In the genomic region with DNA sequence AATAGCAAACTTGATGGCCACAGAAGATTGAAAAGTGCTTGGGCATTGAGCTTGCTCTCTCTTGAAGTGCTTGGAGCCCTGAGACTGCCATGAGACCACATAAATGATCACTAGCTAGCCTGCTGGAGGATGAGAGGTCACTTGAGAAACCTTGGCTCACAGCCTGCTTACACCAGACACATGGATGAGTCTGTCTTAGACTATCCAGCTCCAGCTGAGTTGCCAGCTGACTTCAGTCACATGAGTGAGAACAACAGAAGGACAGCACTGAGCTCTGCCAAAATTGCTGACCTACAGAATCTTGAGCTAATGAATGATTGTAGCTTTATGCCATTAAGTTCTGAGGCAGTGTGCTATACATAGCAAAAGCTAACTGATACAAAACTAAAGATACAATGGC, we compare ENCODE assay signal across 11 cellular contexts. TPM values are rescaled to one million over a fixed set of nuclear protein-coding genes. Genes with fewer than 3 reads are reported as not detected.
DNase-seq lines count a peak whose midpoint lies in the region; ATAC-seq, FAIRE-seq and TF ChIP-seq lines count a peak whose summit lies in the region.
"Had no signal": no experiment of that assay in that cellular context is flagged by ENCODE, and none has a peak within 500 bp of the region (broad histone marks: within the 10 kb centered on the region; RNA-seq: fewer than 3 reads in every experiment).

No MANE protein-coding gene starts in this region.

- H3K4me1 Mint-ChIP-seq in astrocyte (ENCODE audit: low read depth, unreplicated experiment) (peaks cover 34% of the 10 kb centered on the region), immature natural killer cell (peaks cover 3 to 7% of the 10 kb centered on the region in 2 donors)

- H3K9me3 ChIP-seq in right atrium auricular region (no peaks in the 10 kb centered on the region), astrocyte (ENCODE audit: insufficient read depth, low read depth, low read length) (no peaks in the 10 kb centered on the region)

- H3K9ac ChIP-seq in astrocyte (ENCODE audit: low read length), result no peak overlapping the region
- H3K9ac ChIP-seq: BLaER1 treated with 17β-estradiol and CSF1 and Interleukin-3, amounts not matched to agents 10 nM and 100 nM had no signal

- H3K4me1 ChIP-seq in right atrium auricular region (peaks cover 0 to 12% of the 10 kb centered on the region in 2 donors), astrocyte (ENCODE audit: insufficient read depth, low read length) (peaks cover 14% of the 10 kb centered on the region)

- DNase-seq in Right ventricle myocardium superior, result peak; percentile 39
- no peak for DNase-seq in right atrium auricular region (ENCODE audit: low spot score)
- DNase-seq in astrocyte (ENCODE audit: low read depth), result peak; percentile 84
- DNase-seq in islet precursor cell, result peak; percentile 59
- DNase-seq in urothelium cell line (ENCODE audit: low spot score), result peak; percentile 14
- DNase-seq in SHP77 (lab: John Stamatoyannopoulos, UW), result no peak
- DNase-seq in immature natural killer cell, result no peak
- DNase-seq in coronary artery (ENCODE audit: low spot score), result no peak
- DNase-seq: midbrain had no signal

- no peaks in the 10 kb centered on the region for H4K20me1 ChIP-seq in astrocyte (ENCODE audit: insufficient read depth, low read length)

- H3K27me3 ChIP-seq in right atrium auricular region, result no peaks in the 10 kb centered on the region
- H3K27me3 ChIP-seq in astrocyte (ENCODE audit: insufficient read depth, low read length), result no peaks in the 10 kb centered on the region
- H3K27me3 ChIP-seq: BLaER1 treated with 17β-estradiol and CSF1 and Interleukin-3, amounts not matched to agents 10 nM and 100 nM had no signal

- peak; percentile 89 for ATAC-seq in Right ventricle myocardium superior (ENCODE audit: poor library complexity)

- H3K27ac ChIP-seq in right atrium auricular region, result no peak overlapping the region
- H3K27ac ChIP-seq in astrocyte (ENCODE audit: low read depth, low read length), result peak overlapping the region; percentile 7
- no peak overlapping the region for H3K27ac ChIP-seq in coronary artery

- no peak overlapping the region for H3K4me3 Mint-ChIP-seq in astrocyte (ENCODE audit: unreplicated experiment)
- no peak overlapping the region for H3K4me3 Mint-ChIP-seq in immature natural killer cell
- H3K4me3 Mint-ChIP-seq: T-helper 2 cell treated with Interferon-gamma antibody and Interleukin-4, amounts not matched to agents 5 μg/mL and 100 μg/mL, for 36 hours had no signal

- TF ChIP-seq CTCF in right atrium auricular region (IDR thresholded peaks at IDR 0.05) (no peak), astrocyte (IDR thresholded peaks at IDR 0.05; ENCODE audit: insufficient read depth, low read depth, low read length) (no peak), coronary artery (IDR thresholded peaks at IDR 0.05) (no peak)

- H3K36me3 ChIP-seq in right atrium auricular region (no peaks in the 10 kb centered on the region), astrocyte (ENCODE audit: insufficient read depth, low read length) (no peaks in the 10 kb centered on the region)

- peak overlapping the region; percentile 70 for H3K27ac Mint-ChIP-seq in astrocyte (ENCODE audit: unreplicated experiment)
- no peak overlapping the region for H3K27ac Mint-ChIP-seq in immature natural killer cell
- H3K27ac Mint-ChIP-seq: T-helper 2 cell treated with Interferon-gamma antibody and Interleukin-4, amounts not matched to agents 5 μg/mL and 100 μg/mL, for 36 hours had no signal

- H3K27me3 Mint-ChIP-seq in astrocyte (ENCODE audit: low read depth, unreplicated experiment) (no peaks in the 10 kb centered on the region), immature natural killer cell (ENCODE audit: low read depth in 3 of 3) (no peaks in the 10 kb centered on the region)

- peak; percentile 68 for FAIRE-seq in astrocyte (lab: Jason Lieb, UNC)
- no peak for FAIRE-seq in urothelium cell line (lab: Jason Lieb, UNC)

- H3K36me3 Mint-ChIP-seq in astrocyte (ENCODE audit: low read depth, unreplicated experiment), result no peaks in the 10 kb centered on the region
- H3K36me3 Mint-ChIP-seq in immature natural killer cell, result peaks cover 4 to 19% (median 7%) of the 10 kb centered on the region in 3 donors

- intact Hi-C loops in Right ventricle myocardium superior (cut with DNase I), result no loop called here

- H3K9me3 Mint-ChIP-seq in astrocyte (ENCODE audit: unreplicated experiment) (no peaks in the 10 kb centered on the region), immature natural killer cell (no peaks in the 10 kb centered on the region)
- H3K9me3 Mint-ChIP-seq: T-helper 2 cell treated with Interferon-gamma antibody and Interleukin-4, amounts not matched to agents 5 μg/mL and 100 μg/mL, for 36 hours had no signal

- H3K4me3 ChIP-seq in right atrium auricular region (no peak overlapping the region), astrocyte (ENCODE audit: insufficient read depth, low read depth, low read length) (no peak overlapping the region), coronary artery (no peak overlapping the region)
- H3K4me3 ChIP-seq: BLaER1 treated with 17β-estradiol and CSF1 and Interleukin-3, amounts not matched to agents 10 nM and 100 nM had no signal

- no peak overlapping the region for H3K4me2 ChIP-seq in astrocyte (ENCODE audit: low read length)

- no peak overlapping the region for H2AFZ ChIP-seq in astrocyte (ENCODE audit: low read depth, low read length)

- no peaks in the 10 kb centered on the region for H3K79me2 ChIP-seq in astrocyte (ENCODE audit: insufficient read depth, low read length)

RNA-seq across cellular contexts. Expression of gene NABP1, which starts 18.1 kb away (rescaled TPM):
- total RNA-seq in Right ventricle myocardium superior, result 3.7 TPM
- 1 to 10 TPM; 2.2 to 6.0 TPM for total RNA-seq in right atrium auricular region
- 181 and 213 TPM in 2 replicates for total RNA-seq in astrocyte
- polyA plus RNA-seq in immature natural killer cell, result 10 to 100 TPM in 1 of 3 donors, 1 to 10 TPM in 2; 4.1 to 11.9 (median 7.6) TPM

Comparison
In these comparisons a context has a peak if more than half of its experiments do, and no peak if none do; other contexts are left out.
1. DNase-seq: peak in Right ventricle myocardium superior (single experiment), astrocyte (single experiment), islet precursor cell (single experiment) and urothelium cell line (single experiment); none in right atrium auricular region (single experiment), SHP77 (0 of 2), immature natural killer cell (0 of 3) and coronary artery (single experiment).
2. RNA of gene NABP1, which starts 18.1 kb away (total RNA-seq): 181 to 213 TPM in astrocyte; 2.2 to 6.0 TPM in right atrium auricular region and 3.7 TPM in Right ventricle myocardium superior (single experiment); every median in the first group is over 10 times any median in the second.